In the genomic region with DNA sequence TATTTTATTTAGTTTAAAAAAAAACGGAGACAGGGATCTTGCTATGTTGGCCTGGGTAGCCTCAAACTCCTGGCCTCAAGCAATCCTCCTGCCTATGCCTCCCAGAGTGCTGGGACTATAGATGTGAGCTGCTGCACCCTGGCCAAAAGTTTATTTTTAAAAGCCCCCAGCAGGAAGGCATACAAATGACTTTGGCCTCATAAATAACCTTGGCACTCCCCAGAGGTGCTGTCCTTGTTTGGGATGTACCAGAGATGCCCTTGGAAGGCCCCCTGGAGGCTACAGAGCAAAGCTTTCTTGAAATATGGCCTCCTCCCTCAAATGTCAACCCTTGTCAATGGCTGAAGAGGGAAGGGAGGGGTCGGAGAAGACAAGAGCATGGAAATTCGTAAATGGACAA, we compare ENCODE assay signal across 18 cellular contexts. TPM values are rescaled to one million over a fixed set of nuclear protein-coding genes. Genes with fewer than 3 reads are reported as not detected.
DNase-seq lines count a peak whose midpoint lies in the region; ATAC-seq and TF ChIP-seq lines count a peak whose summit lies in the region.
"Had no signal": no experiment of that assay in that cellular context is flagged by ENCODE, and none has a peak within 500 bp of the region (broad histone marks: within the 10 kb centered on the region; RNA-seq: fewer than 3 reads in every experiment).

No MANE protein-coding gene starts in this region.

- H2BK120ac ChIP-seq in mesenchymal stem cell (ENCODE audit: low read depth, low read length) = no peak overlapping the region

- H3K4me2 ChIP-seq in DND-41 (ENCODE audit: insufficient read depth, low read length) (no peak overlapping the region), mesenchymal stem cell (ENCODE audit: low read length, poor library complexity, severe bottlenecking) (no peak overlapping the region)
- H3K4me2 ChIP-seq: BLaER1 treated with 17β-estradiol and CSF1 and Interleukin-3, amounts not matched to agents 10 nM and 100 nM had no signal

- 98% methylated on average over 3 of the region's 3 CpGs for WGBS in mesenchymal stem cell

- H2BK5ac ChIP-seq in mesenchymal stem cell (ENCODE audit: low read depth, low read length, poor library complexity, severe bottlenecking) = no peak overlapping the region

- H3K36me3 ChIP-seq in DND-41 (ENCODE audit: insufficient read depth, low read length) (no peaks in the 10 kb centered on the region), mesenchymal stem cell (ENCODE audit: control insufficient read depth in 1 of 2, insufficient read depth in 2 of 2, low read depth in 1 of 2, low read length in 2 of 2) (no peaks in the 10 kb centered on the region)
- H3K36me3 ChIP-seq: BLaER1 treated with 17β-estradiol and CSF1 and Interleukin-3, amounts not matched to agents 10 nM and 100 nM had no signal

- H3K4me3 ChIP-seq in DND-41 (ENCODE audit: low read depth in 1 of 2, low read length in 2 of 2) (no peak overlapping the region), fibroblast of villous mesenchyme (ENCODE audit: low read depth, low read length) (no peak overlapping the region), mesenchymal stem cell (ENCODE audit: insufficient read depth in 1 of 2, low read depth in 1 of 2, low read length in 2 of 2) (no peak overlapping the region)
- H3K4me3 ChIP-seq: BLaER1 treated with 17β-estradiol and CSF1 and Interleukin-3, amounts not matched to agents 10 nM and 100 nM; GM12878 had no signal

- no peak overlapping the region for H3K4ac ChIP-seq in mesenchymal stem cell (ENCODE audit: low read depth in 1 of 2, low read length in 2 of 2)

- H3K9me3 ChIP-seq in DND-41 (ENCODE audit: insufficient read depth, low read length, severe bottlenecking) (no peaks in the 10 kb centered on the region), mesenchymal stem cell (ENCODE audit: control insufficient read depth, low read length) (no peaks in the 10 kb centered on the region)
- H3K9me3 ChIP-seq: BLaER1 treated with 17β-estradiol and CSF1 and Interleukin-3, amounts not matched to agents 10 nM and 100 nM had no signal

- no peaks in the 10 kb centered on the region for H4K20me1 ChIP-seq in DND-41 (ENCODE audit: insufficient read depth, low read length)
- H4K20me1 ChIP-seq: BLaER1 treated with 17β-estradiol and CSF1 and Interleukin-3, amounts not matched to agents 10 nM and 100 nM had no signal

- H2AK5ac ChIP-seq in mesenchymal stem cell (ENCODE audit: low read length, severe bottlenecking) = no peak overlapping the region

- H3K27ac ChIP-seq in DND-41 (ENCODE audit: low read length) (no peak overlapping the region), mesenchymal stem cell (ENCODE audit: low read length, poor library complexity, severe bottlenecking) (no peak overlapping the region)
- H3K27ac ChIP-seq: 22Rv1; BLaER1 treated with 17β-estradiol and CSF1 and Interleukin-3, amounts not matched to agents 10 nM and 100 nM had no signal

- no peak overlapping the region for H3K23ac ChIP-seq in mesenchymal stem cell (ENCODE audit: low read length in 2 of 2)

- TF ChIP-seq CTCF in DND-41 (IDR thresholded peaks at IDR 0.05; ENCODE audit: borderline replicate concordance, extremely low read depth, low read length, poor library complexity, severe bottlenecking) = peak; percentile 7
- TF ChIP-seq CTCF in fibroblast of villous mesenchyme (IDR thresholded peaks at IDR 0.05; ENCODE audit: insufficient read depth, low read depth, low read length) = peak; percentile 3

- DNase-seq in DMS 273 (lab: John Stamatoyannopoulos, UW; ENCODE audit: unreplicated experiment) = peak; percentile 8
- no peak for DNase-seq in DMS 273 treated with DMSO at 0.1 percent for 48 hours (lab: John Stamatoyannopoulos, UW)
- no peak for DNase-seq in DND-41
- peak; percentile 23 for DNase-seq in RPMI8226
- DNase-seq in fibroblast of villous mesenchyme (ENCODE audit: low read depth) = no peak
- no peak for DNase-seq in mesenchymal stem cell
- DNase-seq in NCI-H345 (lab: John Stamatoyannopoulos, UW) = no peak
- DNase-seq: DMS153, H7, NCI-H1092 treated with DMSO at 0.1 percent for 48 hours, NCI-H187 treated with DMSO at 0.1 percent for 48 hours, NCI-H2171, NCI-H510A had no signal

- H3K27me3 ChIP-seq in DND-41 (ENCODE audit: insufficient read depth, low read length, poor library complexity) (no peaks in the 10 kb centered on the region), mesenchymal stem cell (ENCODE audit: control insufficient read depth in 1 of 2, insufficient read depth in 1 of 2, low read length in 2 of 2) (peaks cover 14 to 47% of the 10 kb centered on the region in 2 experiments)
- H3K27me3 ChIP-seq: BLaER1 treated with 17β-estradiol and CSF1 and Interleukin-3, amounts not matched to agents 10 nM and 100 nM had no signal

- no peak overlapping the region for H2BK15ac ChIP-seq in mesenchymal stem cell (ENCODE audit: low read depth, poor library complexity, severe bottlenecking)

- no peaks in the 10 kb centered on the region for H3K79me1 ChIP-seq in mesenchymal stem cell (replicated peaks; ENCODE audit: low read length, poor library complexity, severe bottlenecking)

- no peak overlapping the region for H2BK12ac ChIP-seq in mesenchymal stem cell (ENCODE audit: low read length in 2 of 2)

- H3K14ac ChIP-seq in mesenchymal stem cell (ENCODE audit: low read length in 2 of 2) = no peak overlapping the region

- no peak overlapping the region for H4K91ac ChIP-seq in mesenchymal stem cell (ENCODE audit: low read length)

- H4K8ac ChIP-seq in mesenchymal stem cell (ENCODE audit: low read length) = no peak overlapping the region

- no peak overlapping the region for H3K18ac ChIP-seq in mesenchymal stem cell (ENCODE audit: low read depth in 1 of 2, low read length in 2 of 2)

- no peak for ATAC-seq in DND-41 (ENCODE audit: insufficient read depth, low read depth)
- no peak for ATAC-seq in HG03045 (IDR thresholded peaks at IDR 0.05; ENCODE audit: unreplicated experiment)
- ATAC-seq: GM12878 had no signal

- H3K79me2 ChIP-seq in DND-41 (ENCODE audit: insufficient read depth, low read length) = no peaks in the 10 kb centered on the region

- H3K9ac ChIP-seq in DND-41 (ENCODE audit: low read depth, low read length) (no peak overlapping the region), mesenchymal stem cell (ENCODE audit: low read length) (no peak overlapping the region)
- H3K9ac ChIP-seq: BLaER1 treated with 17β-estradiol and CSF1 and Interleukin-3, amounts not matched to agents 10 nM and 100 nM had no signal

- H2AFZ ChIP-seq in DND-41 (ENCODE audit: low read depth, low read length) (no peak overlapping the region), mesenchymal stem cell (ENCODE audit: low read depth, low read length) (no peak overlapping the region)

- H3K4me1 ChIP-seq in DND-41 (ENCODE audit: insufficient read depth, low read length) (peaks cover 8% of the 10 kb centered on the region), mesenchymal stem cell (ENCODE audit: control insufficient read depth, insufficient read depth, low read depth, low read length) (peaks cover 5% of the 10 kb centered on the region)

RNA-seq across cellular contexts. Expression of a gene that starts 14.0 kb away (rescaled TPM):
- total RNA-seq in fibroblast of villous mesenchyme = 0.43 TPM in 1 of 2 replicates, not detected in the other
- polyA plus RNA-seq in mesenchymal stem cell (2013, experiment 1 of 2) = not detected
- not detected for polyA plus RNA-seq in mesenchymal stem cell (2013, experiment 2 of 2)
- total RNA-seq: GM12878, HT1080 had no signal

RNA-seq across cellular contexts. Expression of a gene that starts 19.1 kb away (rescaled TPM):
- total RNA-seq in fibroblast of villous mesenchyme = under 0.01 TPM in 1 of 2 replicates, not detected in the other
- 0.04 TPM for polyA plus RNA-seq in mesenchymal stem cell (2013, experiment 1 of 2)
- polyA plus RNA-seq in mesenchymal stem cell (2013, experiment 2 of 2) = 0.04 TPM
- total RNA-seq: H7 had no signal

Comparison
In these comparisons a context has a peak if more than half of its experiments do, and no peak if none do; other contexts are left out.
1. DNase-seq: peak in DMS 273 (single experiment) and RPMI8226 (single experiment); none in DMS 273 treated with DMSO at 0.1 percent for 48 hours (single experiment), DND-41 (single experiment), fibroblast of villous mesenchyme (single experiment), mesenchymal stem cell (single experiment) and NCI-H345 (single experiment).